ENCODE assay signal across 14 cellular contexts in the genomic region with DNA sequence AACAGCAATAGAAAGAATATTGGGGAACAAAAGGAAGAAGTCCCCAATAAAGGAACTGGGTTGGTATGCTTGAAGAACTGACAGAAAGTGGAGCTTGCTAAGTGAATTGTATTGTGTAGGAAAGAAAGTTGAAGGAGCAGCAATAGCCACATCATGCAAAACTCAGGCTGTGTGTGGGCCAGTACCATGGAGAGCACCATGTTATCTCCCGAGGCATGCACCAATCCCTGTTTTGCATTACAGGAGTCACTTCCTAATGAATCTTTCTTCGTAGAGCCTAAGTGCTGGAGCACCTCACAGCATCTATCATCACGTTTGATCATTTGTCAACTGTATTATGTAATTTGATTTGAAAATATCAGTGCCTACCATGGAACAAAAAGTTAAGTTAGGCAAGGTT.
A peak's percentile ranks its signal among the peaks of the same experiment; 100 is the strongest.
DNase-seq lines count a peak whose midpoint lies in the region; ATAC-seq lines count a peak whose summit lies in the region.
"Had no signal": no experiment of that assay in that cellular context is flagged by ENCODE, and none has a peak within 500 bp of the region (broad histone marks: within the 10 kb centered on the region; RNA-seq: fewer than 3 reads in every experiment).

No MANE protein-coding gene starts in this region.

- DNase-seq in H7 (peak; percentile 31), RKO (ENCODE audit: low spot score) (peak; percentile 61), myocyte (ENCODE audit: low read depth) (peak; percentile 71), hippocampal formation (lab: John Stamatoyannopoulos, UW) (no peak), caudate nucleus (lab: John Stamatoyannopoulos, UW) (no peak), NCI-H2107 (lab: John Stamatoyannopoulos, UW) (no peak)
- DNase-seq: NCI-H1694; stimulated activated CD4-positive, alpha-beta T cell treated with anti-CD3 and anti-CD28 coated beads, Interleukin-4, amount 100 ng/mL, for 24 hours; stimulated activated naive CD8-positive, alpha-beta T cell treated with anti-CD3 and anti-CD28 coated beads, Interleukin-15, Interleukin-2, amounts not matched to agents 100 U/mL and 50 U/mL, for 24 hours had no signal

- no peak overlapping the region for H3K27ac Mint-ChIP-seq in activated T-helper 17 cell treated with anti-CD3 and anti-CD28 coated beads, Interleukin-2, amount 50 U/mL, for 72 hours
- H3K27ac Mint-ChIP-seq: memory B cell had no signal

- no peaks in the 10 kb centered on the region for H3K9me3 Mint-ChIP-seq in activated T-helper 17 cell treated with anti-CD3 and anti-CD28 coated beads, Interleukin-2, amount 50 U/mL, for 72 hours
- H3K9me3 Mint-ChIP-seq: memory B cell had no signal

- H3K36me3 Mint-ChIP-seq in activated T-helper 17 cell treated with anti-CD3 and anti-CD28 coated beads, Interleukin-2, amount 50 U/mL, for 72 hours (ENCODE audit: low read depth) = no peaks in the 10 kb centered on the region
- H3K36me3 Mint-ChIP-seq: memory B cell had no signal

- peak; percentile 35 for ATAC-seq in esophagus mucosa
- ATAC-seq in activated T-helper 17 cell treated with anti-CD3 and anti-CD28 coated beads, Interleukin-2, amount 50 U/mL, for 72 hours (replicated peaks) = no peak
- ATAC-seq: gastroesophageal sphincter; stimulated activated naive CD8-positive, alpha-beta T cell treated with anti-CD3 and anti-CD28 coated beads, Interleukin-15, Interleukin-2, amounts not matched to agents 100 U/mL and 50 U/mL, for 24 hours had no signal

- no peaks in the 10 kb centered on the region for H3K36me3 ChIP-seq in H7 (replicated peaks; ENCODE audit: control insufficient read depth, insufficient read depth, low read length)
- H3K36me3 ChIP-seq: gastroesophageal sphincter had no signal

- H3K27me3 ChIP-seq in H7 (ENCODE audit: control insufficient read depth, insufficient read depth, low read length) = no peaks in the 10 kb centered on the region

- peaks cover 34% of the 10 kb centered on the region for H3K27me3 Mint-ChIP-seq in activated T-helper 17 cell treated with anti-CD3 and anti-CD28 coated beads, Interleukin-2, amount 50 U/mL, for 72 hours

- no peak overlapping the region for H3K27ac ChIP-seq in caudate nucleus (ENCODE audit: low read depth, low read length)
- H3K27ac ChIP-seq: C4-2B, gastroesophageal sphincter had no signal

- no peak overlapping the region for H3K4me3 Mint-ChIP-seq in activated T-helper 17 cell treated with anti-CD3 and anti-CD28 coated beads, Interleukin-2, amount 50 U/mL, for 72 hours
- H3K4me3 Mint-ChIP-seq: memory B cell had no signal

- H3K4me1 Mint-ChIP-seq in activated T-helper 17 cell treated with anti-CD3 and anti-CD28 coated beads, Interleukin-2, amount 50 U/mL, for 72 hours = no peaks in the 10 kb centered on the region
- H3K4me1 Mint-ChIP-seq: memory B cell had no signal

- no peak overlapping the region for H3K4me3 ChIP-seq in H7 (ENCODE audit: insufficient read depth, low read depth, low read length)
- H3K4me3 ChIP-seq: gastroesophageal sphincter had no signal

Comparison
In these comparisons a context has a peak if more than half of its experiments do, and no peak if none do; other contexts are left out.
1. DNase-seq: peak in H7 (single experiment), RKO (single experiment) and myocyte (single experiment); none in hippocampal formation (0 of 2), caudate nucleus (0 of 61) and NCI-H2107 (single experiment).